In the genomic region with DNA sequence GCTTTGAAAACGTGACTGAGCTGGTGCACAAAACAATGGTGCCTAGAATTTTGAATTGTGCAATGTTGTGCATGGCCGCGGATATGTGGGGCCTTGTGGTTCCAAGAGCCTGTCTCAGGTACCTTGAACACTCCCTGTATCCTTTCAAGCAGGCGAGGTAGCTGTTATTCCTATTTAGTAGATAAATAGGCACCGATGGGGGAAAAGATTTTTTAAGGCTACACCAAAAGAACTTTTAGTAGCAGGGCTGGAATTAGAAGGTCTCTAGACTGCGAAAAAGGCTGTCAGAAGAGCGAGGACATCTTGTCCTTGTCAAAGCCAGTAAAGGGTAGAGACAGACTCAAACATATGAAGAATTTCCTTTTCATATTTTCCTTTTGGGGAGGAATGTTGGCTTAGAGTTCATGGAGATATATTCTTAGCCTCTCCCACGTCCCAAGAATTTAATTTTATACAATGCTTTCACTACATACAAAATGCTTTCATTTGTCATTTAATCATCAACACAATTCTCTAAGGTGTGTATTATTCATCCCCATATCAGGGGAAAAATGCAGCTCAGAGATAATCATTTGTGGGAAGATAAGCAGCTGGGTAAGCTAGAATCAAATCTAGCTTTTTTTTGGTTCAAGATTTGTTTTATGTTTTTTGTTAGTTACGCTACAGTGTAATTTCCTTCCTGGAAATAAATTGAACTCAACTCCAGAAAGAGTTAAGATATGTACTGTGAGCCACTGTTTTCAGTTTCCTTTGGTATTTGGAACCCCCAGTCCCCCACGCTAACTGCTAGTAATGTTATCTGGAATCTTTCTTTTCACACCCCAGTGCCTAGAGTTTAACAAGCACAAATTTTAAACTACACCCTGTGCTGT, we compare ENCODE assay signal across 8 cellular contexts. TPM values are rescaled to one million over a fixed set of nuclear protein-coding genes. Genes with fewer than 3 reads are reported as not detected.
DNase-seq lines count a peak whose midpoint lies in the region; ATAC-seq and TF ChIP-seq lines count a peak whose summit lies in the region.

No MANE protein-coding gene starts in this region.

- WGBS in esophagus muscularis mucosa: 15% methylated on average over 10 of the region's 10 CpGs

- POLR2A ChIA-PET in activated CD4-positive, alpha-beta memory T cell treated with anti-CD3 and anti-CD28 coated beads for 36 hours (lab: Charles Lee): interaction anchor here (0.6 to 12.4 kb wide), 8 partner anchors 6 to 293 kb away, joined by 3 to 202 read pairs (median 6); no protein-coding TSS in a partner anchor

- peak overlapping the region; percentile 69 to 93 (median 84) for H3K4me3 ChIP-seq in esophagus muscularis mucosa

- peak overlapping the region; percentile 99 for H3K4me3 Mint-ChIP-seq in activated CD4-positive, alpha-beta memory T cell treated with anti-CD3 and anti-CD28 coated beads for 36 hours
- H3K4me3 Mint-ChIP-seq in naive B cell: peak overlapping the region; percentile 98 to 100 (median 98)

- intact Hi-C loops in activated CD4-positive, alpha-beta memory T cell treated with anti-CD3 and anti-CD28 coated beads for 36 hours (cut with micrococcal nuclease): loop anchor here (2.0 to 5.0 kb wide), 7 partner anchors 19 to 1601 kb away; a partner anchor contains a TSS
- intact Hi-C loops in esophagus muscularis mucosa (cut with DNase I): no loop called here

- H3K27ac Mint-ChIP-seq in activated CD4-positive, alpha-beta memory T cell treated with anti-CD3 and anti-CD28 coated beads for 36 hours: peak overlapping the region; percentile 100
- peak overlapping the region; percentile 96 to 99 (median 98) for H3K27ac Mint-ChIP-seq in naive B cell

- TF ChIP-seq EP300 in esophagus muscularis mucosa (IDR thresholded peaks at IDR 0.05): no peak

- no peak for TF ChIP-seq CTCF in esophagus muscularis mucosa (IDR thresholded peaks at IDR 0.05)

- H3K4me1 Mint-ChIP-seq in activated CD4-positive, alpha-beta memory T cell treated with anti-CD3 and anti-CD28 coated beads for 36 hours (ENCODE audit: low read depth): peaks cover 39% of the 10 kb centered on the region
- H3K4me1 Mint-ChIP-seq in naive B cell: peaks cover 37 to 65% (median 57%) of the 10 kb centered on the region in 3 donors

- H3K27me3 ChIP-seq in esophagus muscularis mucosa: no peaks in the 10 kb centered on the region

- peaks cover 43% of the 10 kb centered on the region for H3K36me3 Mint-ChIP-seq in activated CD4-positive, alpha-beta memory T cell treated with anti-CD3 and anti-CD28 coated beads for 36 hours
- peaks cover 23 to 24% of the 10 kb centered on the region in 2 donors for H3K36me3 Mint-ChIP-seq in naive B cell

- no peak for TF ChIP-seq POLR2A in esophagus muscularis mucosa (IDR thresholded peaks at IDR 0.05; ENCODE audit: low read depth)

- no peaks in the 10 kb centered on the region for H3K27me3 Mint-ChIP-seq in activated CD4-positive, alpha-beta memory T cell treated with anti-CD3 and anti-CD28 coated beads for 36 hours
- no peaks in the 10 kb centered on the region for H3K27me3 Mint-ChIP-seq in naive B cell

- CTCF ChIA-PET in activated CD4-positive, alpha-beta memory T cell treated with anti-CD3 and anti-CD28 coated beads for 36 hours (lab: Charles Lee): interaction anchor here (0.7 to 1.4 kb wide), 6 partner anchors 8 to 43 kb away, joined by 3 to 7 read pairs (median 4); no protein-coding TSS in a partner anchor

- ATAC-seq in naive B cell (ENCODE audit: low read depth in 2 of 2) (no peak), HG03196 (IDR thresholded peaks at IDR 0.05; ENCODE audit: unreplicated experiment) (no peak), GM18873 (IDR thresholded peaks at IDR 0.05; ENCODE audit: low FRiP score, unreplicated experiment) (no peak)

- peaks cover 19 to 25% (median 22%) of the 10 kb centered on the region in 4 donors for H3K36me3 ChIP-seq in esophagus muscularis mucosa

- DNase-seq in NCI-H2171 treated with DMSO at 0.1 percent for 48 hours (lab: John Stamatoyannopoulos, UW) (peak; percentile 30), NCI-H2171 (lab: John Stamatoyannopoulos, UW) (no peak), NCI-H1694 treated with DMSO at 0.1 percent for 48 hours (lab: John Stamatoyannopoulos, UW) (peak; percentile 25), esophagus muscularis mucosa (ENCODE audit: extremely low spot score) (peak; percentile 93), naive B cell (peak; percentile 37)
- DNase-seq in activated CD4-positive, alpha-beta memory T cell treated with anti-CD3 and anti-CD28 coated beads for 36 hours: peak; percentile 57

- H3K4me1 ChIP-seq in esophagus muscularis mucosa: peaks cover 30 to 60% (median 49%) of the 10 kb centered on the region in 4 donors

- peak overlapping the region; percentile 97 to 100 (median 100) for H3K27ac ChIP-seq in esophagus muscularis mucosa (replicated peaks in 1 of 4)

- no peaks in the 10 kb centered on the region for H3K9me3 Mint-ChIP-seq in activated CD4-positive, alpha-beta memory T cell treated with anti-CD3 and anti-CD28 coated beads for 36 hours
- H3K9me3 Mint-ChIP-seq in naive B cell: no peaks in the 10 kb centered on the region

- no peaks in the 10 kb centered on the region for H3K9me3 ChIP-seq in esophagus muscularis mucosa

RNA-seq across cellular contexts. Expression of a gene that starts 1.7 kb away (rescaled TPM):
- total RNA-seq in activated CD4-positive, alpha-beta memory T cell treated with anti-CD3 and anti-CD28 coated beads for 36 hours: 1,000 to 10,000 TPM; 2,378 to 2,407 TPM
- 1,000 to 10,000 TPM in 3 of 4 donors, 100 to 1,000 TPM in 1; 982 to 1,379 (median 1,192) TPM for total RNA-seq in esophagus muscularis mucosa
- 100 to 1,000 TPM; 390 to 727 (median 594) TPM for polyA plus RNA-seq in naive B cell (ENCODE audit: low read depth in 6 of 6)
